ENCODE assay signal across 8 cellular contexts in the genomic region with DNA sequence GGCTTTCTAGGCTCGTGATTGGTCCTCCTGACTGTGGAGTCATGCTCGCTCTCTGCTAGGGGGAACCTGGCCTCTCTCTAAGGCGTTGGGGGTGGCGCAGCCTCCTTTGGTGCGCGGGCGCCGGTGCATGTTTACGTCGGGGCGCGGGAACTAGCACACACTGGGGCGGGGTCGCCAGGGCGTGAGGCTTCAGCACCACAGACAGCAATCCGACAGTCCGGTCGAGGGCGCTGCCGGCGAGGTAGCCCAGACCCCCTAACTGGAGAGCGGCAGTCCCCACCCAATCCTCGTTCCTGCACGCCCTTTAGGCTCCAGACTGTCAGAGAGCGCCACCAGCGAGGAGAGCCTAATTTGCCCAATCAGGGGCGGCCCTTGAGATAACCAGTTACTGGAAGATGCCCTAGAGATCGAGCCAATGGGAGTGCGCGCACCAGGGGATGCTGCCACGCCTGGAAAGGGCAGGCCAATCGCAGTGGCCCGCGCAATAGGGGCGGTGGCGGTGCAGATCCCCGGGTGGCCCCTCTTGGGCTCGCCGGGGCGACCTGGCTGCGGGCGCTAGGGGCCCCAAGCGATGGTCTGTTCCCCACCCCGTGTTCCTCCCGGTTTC.
DNase-seq lines count a peak whose midpoint lies in the region; ATAC-seq, FAIRE-seq and TF ChIP-seq lines count a peak whose summit lies in the region.

No MANE protein-coding gene starts in this region.

- peak; percentile 53 for ATAC-seq in HG03095 (IDR thresholded peaks at IDR 0.05; ENCODE audit: unreplicated experiment)

- TF ChIP-seq CTCF in WI38 (IDR thresholded peaks at IDR 0.05; ENCODE audit: low read depth, low read length): no peak

- H3K4me3 ChIP-seq in WI38 (ENCODE audit: low read depth, low read length): peak overlapping the region; percentile 56

- DNase-seq in GM18507 (ENCODE audit: extremely low spot score, insufficient read length, low read depth) (peak; percentile 76), NCI-H2196 (lab: John Stamatoyannopoulos, UW; ENCODE audit: unreplicated experiment) (peak; percentile 96), cerebellar nuclear complex (lab: John Stamatoyannopoulos, UW) (peak; percentile 91 to 98), kidney tubule cell (ENCODE audit: low spot score) (peak; percentile 69), RKO (ENCODE audit: low spot score) (no peak)
- peak; percentile 66 for DNase-seq in stimulated activated CD4-positive, alpha-beta T cell treated with anti-CD3 and anti-CD28 coated beads, Interleukin-2, amount 100 ng/mL, for 4 hours (ENCODE audit: low read depth)

- peak; percentile 92 for FAIRE-seq in GM18507 (lab: Jason Lieb, UNC)
